Comparison of ENCODE assay signal across 8 cellular contexts in the genomic region with DNA sequence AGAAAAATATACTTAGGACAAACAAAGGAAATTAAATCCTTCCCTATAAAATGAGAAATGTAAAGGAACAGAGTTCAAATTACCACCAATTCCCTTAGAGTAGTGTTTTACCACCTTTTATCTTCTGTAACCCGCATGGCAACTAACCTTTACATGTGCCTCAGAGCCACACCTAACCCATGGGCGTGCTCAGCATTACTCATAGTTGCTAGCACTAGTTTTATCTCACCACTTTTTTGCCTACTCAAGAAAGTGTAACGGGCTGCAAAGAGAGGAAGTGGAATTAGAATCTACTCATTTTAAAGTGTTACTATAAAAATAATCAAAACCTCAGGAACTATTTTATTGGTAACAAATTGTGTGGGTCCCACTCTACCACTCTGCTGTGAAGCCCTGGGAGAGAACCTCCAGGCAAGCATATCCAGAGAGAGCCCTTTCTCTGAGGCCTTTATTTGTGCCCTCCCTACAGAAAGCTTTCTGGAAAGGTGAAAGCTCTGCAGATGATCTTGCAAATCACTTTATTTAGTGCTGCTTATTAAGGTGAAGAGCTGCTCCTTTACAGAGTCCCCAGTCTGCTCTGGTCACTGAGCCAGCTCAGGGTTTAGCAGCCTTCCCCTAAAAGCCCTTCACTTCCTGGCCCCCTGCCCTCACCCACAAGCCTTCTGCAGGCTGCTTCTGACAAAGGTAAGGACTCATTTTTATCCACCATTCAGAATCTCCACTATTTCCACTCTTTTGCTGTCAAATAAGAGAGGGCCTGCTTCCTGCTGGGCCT.
DNase-seq lines count a peak whose midpoint lies in the region; ATAC-seq and TF ChIP-seq lines count a peak whose summit lies in the region.

No MANE protein-coding gene starts in this region.

- H3K4me3 ChIP-seq in fibroblast of the aortic adventitia (ENCODE audit: low read depth, low read length), result no peak overlapping the region

- H3K27ac Mint-ChIP-seq in stimulated activated memory B cell treated with anti-CD40 and anti-IgM and Interleukin-4, amounts not matched to agents 10 μg/mL and 1 μg/mL and 100 μg/mL, for 72 hours, result peak overlapping the region; percentile 57

- peak; percentile 33 for DNase-seq in fibroblast of the aortic adventitia (ENCODE audit: low read depth)
- DNase-seq in COLO829 (ENCODE audit: low spot score), result no peak
- no peak for DNase-seq in NCI-H69 (lab: John Stamatoyannopoulos, UW)
- DNase-seq in substantia nigra (lab: John Stamatoyannopoulos, UW), result no peak

- no peak overlapping the region for H3K4me3 Mint-ChIP-seq in stimulated activated memory B cell treated with anti-CD40 and anti-IgM and Interleukin-4, amounts not matched to agents 10 μg/mL and 1 μg/mL and 100 μg/mL, for 72 hours

- H3K27me3 Mint-ChIP-seq in stimulated activated memory B cell treated with anti-CD40 and anti-IgM and Interleukin-4, amounts not matched to agents 10 μg/mL and 1 μg/mL and 100 μg/mL, for 72 hours, result peaks cover 11% of the 10 kb centered on the region

- H3K9me3 Mint-ChIP-seq in stimulated activated memory B cell treated with anti-CD40 and anti-IgM and Interleukin-4, amounts not matched to agents 10 μg/mL and 1 μg/mL and 100 μg/mL, for 72 hours, result no peaks in the 10 kb centered on the region

- TF ChIP-seq CTCF in fibroblast of the aortic adventitia (IDR thresholded peaks at IDR 0.05; ENCODE audit: insufficient read depth, low read length), result no peak

- no peak overlapping the region for H3K27ac ChIP-seq in substantia nigra (ENCODE audit: low read depth, low read length, poor library complexity, severe bottlenecking)

- H3K36me3 Mint-ChIP-seq in stimulated activated memory B cell treated with anti-CD40 and anti-IgM and Interleukin-4, amounts not matched to agents 10 μg/mL and 1 μg/mL and 100 μg/mL, for 72 hours, result no peaks in the 10 kb centered on the region

- peaks cover 28% of the 10 kb centered on the region for H3K4me1 Mint-ChIP-seq in stimulated activated memory B cell treated with anti-CD40 and anti-IgM and Interleukin-4, amounts not matched to agents 10 μg/mL and 1 μg/mL and 100 μg/mL, for 72 hours

- peak; percentile 80 for ATAC-seq in GM19324 (IDR thresholded peaks at IDR 0.05; ENCODE audit: low FRiP score, unreplicated experiment)
- ATAC-seq in HG03135 (IDR thresholded peaks at IDR 0.05; ENCODE audit: unreplicated experiment), result peak; percentile 81
- peak; percentile 97 to 99 for ATAC-seq in activated CD4-positive, CD25-positive, alpha-beta regulatory T cell treated with anti-CD3 and anti-CD28 coated beads, Interleukin-2, amount 50 U/mL, for 24 hours
- peak; percentile 96 for ATAC-seq in stimulated activated memory B cell treated with anti-CD40 and anti-IgM and Interleukin-4, amounts not matched to agents 10 μg/mL and 1 μg/mL and 100 μg/mL, for 72 hours
